In genomic region chr17:42608692-42609181, GRCh38 we compare ENCODE assay signal across 8 cellular contexts. TPM values are rescaled to one million over a fixed set of nuclear protein-coding genes. Genes with fewer than 3 reads are reported as not detected.
DNase-seq lines count a peak whose midpoint lies in the region; ATAC-seq and TF ChIP-seq lines count a peak whose summit lies in the region.

No MANE protein-coding gene starts in this region.

- TF ChIP-seq CTCF in epithelial cell of proximal tubule (conservative IDR thresholded peaks at IDR 0.05; ENCODE audit: low read depth, low read length) (no peak), neural crest cell (conservative IDR thresholded peaks at IDR 0.05) (no peak)

- CTCF ChIA-PET in T-cell (lab: Charles Lee): interaction anchor here (0.6 to 2.6 kb wide), 6 partner anchors 10 to 165 kb away, joined by 3 to 22 read pairs (median 6); partner anchors contain the start of gene PSMC3IP (in 2 of the 2)

- DNase-seq in NOMO-1 (lab: John Stamatoyannopoulos, UW; ENCODE audit: unreplicated experiment in 2 of 2) (peak; percentile 21 to 40), NOMO-1 treated with dmso at 0.1 percent for 144 hours (lab: John Stamatoyannopoulos, UW; ENCODE audit: unreplicated experiment) (no peak), T-cell (peak in 14 of 34 experiments; percentile 1 to 35 (median 14)), epithelial cell of proximal tubule (ENCODE audit: low read depth) (no peak), neural crest cell (ENCODE audit: low read depth, low spot score) (peak; percentile 14), occipital lobe (lab: John Stamatoyannopoulos, UW) (no peak), amniotic stem cell (lab: John Stamatoyannopoulos, UW) (no peak)

- H3K4me1 Mint-ChIP-seq in T-cell (peaks cover 49 to 54% (median 51%) of the 10 kb centered on the region in 3 donors), neural crest cell (peaks cover 36% of the 10 kb centered on the region)

- POLR2A ChIA-PET in T-cell (lab: Charles Lee): interaction anchor here (0.6 to 1.1 kb wide), 4 partner anchors 11 to 1702 kb away, joined by 3 to 17 read pairs (median 4); no protein-coding TSS in a partner anchor

- H3K9me3 Mint-ChIP-seq in T-cell (no peaks in the 10 kb centered on the region), neural crest cell (no peaks in the 10 kb centered on the region)

- H3K36me3 Mint-ChIP-seq in T-cell: peaks cover 30% of the 10 kb centered on the region
- H3K36me3 Mint-ChIP-seq in neural crest cell (ENCODE audit: low read depth): peaks cover 8% of the 10 kb centered on the region

- ATAC-seq in HG03045 (IDR thresholded peaks at IDR 0.05; ENCODE audit: unreplicated experiment): peak; percentile 29
- ATAC-seq in T-cell (replicated peaks in 1 of 4): peak; percentile 47 to 58 (median 52)

- H3K4me3 Mint-ChIP-seq in T-cell: peak overlapping the region; percentile 98 to 100 (median 99)
- peak overlapping the region; percentile 99 for H3K4me3 Mint-ChIP-seq in neural crest cell

- H3K4me3 ChIP-seq in epithelial cell of proximal tubule (ENCODE audit: low read depth, low read length): peak overlapping the region; percentile 83

- H3K27me3 Mint-ChIP-seq in T-cell: no peaks in the 10 kb centered on the region
- no peaks in the 10 kb centered on the region for H3K27me3 Mint-ChIP-seq in neural crest cell (ENCODE audit: low read depth)

- H3K27ac Mint-ChIP-seq in T-cell (peak overlapping the region; percentile 99 to 100), neural crest cell (ENCODE audit: unreplicated experiment) (peak overlapping the region; percentile 97)

RNA-seq across cellular contexts. Expression of gene RETREG3, which starts 0.4 kb away (rescaled TPM):
- total RNA-seq in T-cell (100 to 1,000 TPM in 3 of 5 donors, 10 to 100 TPM in 2; 72.4 to 150 (median 139) TPM), epithelial cell of proximal tubule (38.0 and 38.2 TPM in 2 replicates), neural crest cell (44.2 and 48.7 TPM in 2 replicates), occipital lobe (54.9 TPM)

RNA-seq across cellular contexts. Expression of gene TUBG1, which starts 0.7 kb away (rescaled TPM):
- total RNA-seq in T-cell (10 to 100 TPM in 3 of 5 donors, 1 to 10 TPM in 2; 6.5 to 18.9 (median 16.2) TPM), epithelial cell of proximal tubule (96.1 and 142 TPM in 2 replicates), neural crest cell (101 and 102 TPM in 2 replicates), occipital lobe (10.3 TPM)

RNA-seq across cellular contexts. Expression of gene PSMC3IP, which starts 31.2 kb away (rescaled TPM):
- total RNA-seq in T-cell (1 to 10 TPM; 2.2 to 4.3 (median 3.2) TPM), epithelial cell of proximal tubule (23.8 and 25.9 TPM in 2 replicates), neural crest cell (44.6 and 47.8 TPM in 2 replicates), occipital lobe (6.6 TPM)

RNA-seq across cellular contexts. Expression of gene MLX, which starts 41.8 kb away (rescaled TPM):
- total RNA-seq in T-cell: 10 to 100 TPM; 31.4 to 68.9 (median 61.2) TPM
- 15.7 and 47.6 TPM in 2 replicates for total RNA-seq in epithelial cell of proximal tubule
- total RNA-seq in neural crest cell: 38.6 and 41.1 TPM in 2 replicates
- total RNA-seq in occipital lobe: 25.1 TPM

RNA-seq across cellular contexts. Expression of gene COASY, which starts 46.8 kb away (rescaled TPM):
- total RNA-seq in T-cell: 10 to 100 TPM; 43.2 to 79.0 (median 74.9) TPM
- 49.4 and 58.2 TPM in 2 replicates for total RNA-seq in epithelial cell of proximal tubule
- total RNA-seq in neural crest cell: 58.3 and 59.6 TPM in 2 replicates
- total RNA-seq in occipital lobe: 3.6 TPM

Comparison
In these comparisons a context has a peak if more than half of its experiments do, and no peak if none do; other contexts are left out.
1. DNase-seq: peak in NOMO-1 (2 of 2) and neural crest cell (single experiment); none in NOMO-1 treated with dmso at 0.1 percent for 144 hours (single experiment), epithelial cell of proximal tubule (single experiment), occipital lobe (single experiment) and amniotic stem cell (single experiment).